In the genomic region with DNA sequence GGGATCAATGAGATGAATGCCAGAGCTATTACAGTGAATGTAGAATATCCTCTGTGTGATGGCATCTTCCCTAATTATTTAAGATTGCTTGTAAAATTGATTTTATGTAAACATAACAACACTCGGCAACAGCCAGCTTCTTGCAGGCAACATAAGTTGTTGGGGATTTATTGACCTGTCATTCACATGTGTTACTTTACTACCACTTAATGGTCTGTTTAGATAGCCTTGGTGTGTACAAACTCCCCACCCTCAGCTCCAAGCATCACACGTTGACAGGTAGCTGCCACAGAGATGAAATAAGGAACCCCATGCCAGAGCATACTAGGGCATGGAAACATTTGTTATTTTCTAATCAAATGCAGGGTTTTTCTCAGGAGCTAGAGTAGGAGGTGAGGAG, we compare ENCODE assay signal across 27 cellular contexts. TPM values are rescaled to one million over a fixed set of nuclear protein-coding genes. Genes with fewer than 3 reads are reported as not detected.
"Had no signal": no experiment of that assay in that cellular context is flagged by ENCODE, and none has a peak within 500 bp of the region (broad histone marks: within the 10 kb centered on the region; RNA-seq: fewer than 3 reads in every experiment).

No MANE protein-coding gene starts in this region.

- DNase-seq: heart left ventricle; islet precursor cell; left lung; lower lobe of right lung; mammary epithelial cell; mesendoderm; midbrain; mucosa of descending colon; naive thymus-derived CD4-positive, alpha-beta T cell; nucleus accumbens; pancreas; posterior cingulate gyrus; retina; right cardiac atrium; stimulated activated CD4-positive, alpha-beta T cell treated with anti-CD3 and anti-CD28 coated beads, Interleukin-1b, Interleukin-23, amount 100 ng/mL, for 48 hours; stimulated activated CD4-positive, alpha-beta T cell treated with anti-CD3 and anti-CD28 coated beads, Interleukin-2, amount 100 ng/mL, for 48 hours; stimulated activated CD4-positive, alpha-beta T cell treated with anti-CD3 and anti-CD28 coated beads, Interleukin-4, amount 100 ng/mL, for 4 hours; stimulated activated CD8-positive, alpha-beta memory T cell treated with anti-CD3 and anti-CD28 coated beads, Interleukin-4, amount 100 ng/mL, for 48 hours; stimulated activated naive CD4-positive, alpha-beta T cell treated with Interleukin-2 at 50 U/mL for 16 hours; stimulated activated naive CD8-positive, alpha-beta T cell treated with anti-CD3 and anti-CD28 coated beads, Interleukin-15, amount 100 ng/mL, for 72 hours; substantia nigra; upper lobe of left lung had no signal

- H3K27ac ChIP-seq: heart left ventricle, left lung, lower lobe of right lung, pancreas, prostate gland, skin epidermis, tibial nerve, upper lobe of left lung, vagina had no signal

- H3K4me3 ChIP-seq: heart left ventricle, left lung, lower lobe of right lung, mucosa of descending colon, pancreas, prostate gland, skin epidermis, tibial nerve, upper lobe of left lung, vagina had no signal

- H3K36me3 ChIP-seq: heart left ventricle, left lung, lower lobe of right lung, pancreas, prostate gland, tibial nerve, upper lobe of left lung, vagina had no signal

- H3K4me1 ChIP-seq: lower lobe of right lung, pancreas, prostate gland, tibial nerve, vagina had no signal

- H3K27me3 ChIP-seq: heart left ventricle, left lung, pancreas, tibial nerve, upper lobe of left lung, vagina had no signal

- H3K9me3 ChIP-seq: heart left ventricle, left lung, lower lobe of right lung, mucosa of descending colon, pancreas, prostate gland, tibial nerve, upper lobe of left lung, vagina had no signal

RNA-seq across cellular contexts. Expression of a gene that starts 49.2 kb away (rescaled TPM):
- total RNA-seq: naive thymus-derived CD4-positive, alpha-beta T cell; natural killer cell treated with Interleukin-12 subunit alpha and Interleukin-12 subunit beta and Interleukin-15 and Interleukin-18, amount 100 ng/mL, for 72 hours had no signal
